ENCODE assay signal across 8 cellular contexts in the genomic region with DNA sequence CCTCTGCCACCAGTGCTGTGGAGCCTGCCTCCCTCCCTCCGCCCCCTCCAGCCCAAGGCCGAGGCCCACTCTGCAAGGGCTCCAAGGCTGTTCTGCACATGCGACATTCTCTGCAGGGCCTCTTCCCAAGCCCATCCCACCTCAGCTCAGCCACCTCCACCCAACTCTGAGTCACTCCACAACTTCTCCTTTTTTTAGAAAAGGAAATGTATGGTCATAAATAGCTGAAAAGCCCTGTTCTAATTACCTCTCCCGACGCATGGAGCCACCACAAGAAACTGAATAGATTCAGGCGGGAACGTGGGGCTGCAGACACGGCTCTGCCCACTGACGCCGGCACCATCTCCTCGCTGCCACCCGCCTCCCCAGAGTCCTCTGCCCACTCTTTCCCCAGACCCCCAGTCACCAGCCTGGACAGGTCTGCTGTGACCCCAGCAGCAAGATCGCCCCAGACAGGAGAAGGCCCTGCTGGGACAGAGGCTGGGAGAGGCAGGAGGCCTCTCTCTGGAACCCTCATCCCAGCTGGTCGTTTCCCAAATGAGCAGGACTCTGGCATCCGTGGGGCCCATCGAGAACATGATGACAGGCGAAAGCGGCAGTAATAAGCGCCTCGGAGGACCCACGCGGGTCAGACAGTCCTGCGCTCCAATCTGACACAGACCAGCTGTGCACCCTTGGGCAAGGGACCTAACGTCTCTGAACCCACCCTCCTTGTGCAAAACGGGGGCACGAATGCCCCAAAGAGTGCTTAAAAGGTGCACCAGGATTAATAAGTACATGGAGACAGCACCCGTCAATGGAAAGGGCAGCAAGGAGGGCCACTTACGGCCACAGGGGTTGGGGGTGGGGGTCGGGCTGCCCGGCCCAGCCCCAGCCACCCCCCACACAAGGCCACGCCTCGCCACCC.
A peak's percentile ranks its signal among the peaks of the same experiment; 100 is the strongest.
DNase-seq lines count a peak whose midpoint lies in the region; ATAC-seq and TF ChIP-seq lines count a peak whose summit lies in the region.

No MANE protein-coding gene starts in this region.

- H3K27me3 ChIP-seq in gastroesophageal sphincter, result no peaks in the 10 kb centered on the region

- TF ChIP-seq CTCF in gastroesophageal sphincter (IDR thresholded peaks at IDR 0.05), result no peak

- no peak for TF ChIP-seq EP300 in gastroesophageal sphincter (IDR thresholded peaks at IDR 0.05)

- intact Hi-C loops in posterior vena cava (cut with DNase I), result no loop called here

- WGBS in gastroesophageal sphincter (ENCODE audit: low coverage in 1 of 2), 2 donors, result 36 to 44% methylated on average over 5 to 10 of the region's 32 CpGs

- TF ChIP-seq POLR2A in gastroesophageal sphincter (IDR thresholded peaks at IDR 0.05), result no peak

- H3K4me1 ChIP-seq in gastroesophageal sphincter, result peaks cover 0 to 25% (median 12%) of the 10 kb centered on the region in 3 donors

- peak; percentile 8 for ATAC-seq in GM21619 (IDR thresholded peaks at IDR 0.05; ENCODE audit: unreplicated experiment)
- peak; percentile 89 for ATAC-seq in SK-N-SH treated with all-trans-retinoic acid at 6 μM for 48 hours
- peak; percentile 60 for ATAC-seq in gastroesophageal sphincter

- peaks cover 0 to 4% of the 10 kb centered on the region in 2 donors for H3K36me3 ChIP-seq in gastroesophageal sphincter

- peaks cover 0 to 2% (median 0%) of the 10 kb centered on the region in 3 donors for H3K9me3 ChIP-seq in gastroesophageal sphincter

- H3K27ac ChIP-seq in gastroesophageal sphincter, result peak overlapping the region in 3 of 4 donors; percentile 71 to 80 (median 76)

- peak overlapping the region in 1 of 2 donors; percentile 32 for H3K4me3 ChIP-seq in gastroesophageal sphincter

- peak; percentile 86 for DNase-seq in posterior vena cava (ENCODE audit: low spot score)
- no peak for DNase-seq in NK-92 (lab: John Stamatoyannopoulos, UW; ENCODE audit: unreplicated experiment)
- DNase-seq in medulla oblongata (ENCODE audit: extremely low spot score), result no peak
- no peak for DNase-seq in NCI-H2171 (lab: John Stamatoyannopoulos, UW)
- DNase-seq in stimulated activated naive CD4-positive, alpha-beta T cell treated with Interleukin-2 at 50 U/mL for 16 hours (lab: John Stamatoyannopoulos, UW), result no peak

TF ChIP-seq in SK-N-SH treated with all-trans-retinoic acid at 6 μM for 48 hours, 23 proteins besides CTCF, POLR2A, EP300 and RAD21:
- TF ChIP-seq, protein P1, sequence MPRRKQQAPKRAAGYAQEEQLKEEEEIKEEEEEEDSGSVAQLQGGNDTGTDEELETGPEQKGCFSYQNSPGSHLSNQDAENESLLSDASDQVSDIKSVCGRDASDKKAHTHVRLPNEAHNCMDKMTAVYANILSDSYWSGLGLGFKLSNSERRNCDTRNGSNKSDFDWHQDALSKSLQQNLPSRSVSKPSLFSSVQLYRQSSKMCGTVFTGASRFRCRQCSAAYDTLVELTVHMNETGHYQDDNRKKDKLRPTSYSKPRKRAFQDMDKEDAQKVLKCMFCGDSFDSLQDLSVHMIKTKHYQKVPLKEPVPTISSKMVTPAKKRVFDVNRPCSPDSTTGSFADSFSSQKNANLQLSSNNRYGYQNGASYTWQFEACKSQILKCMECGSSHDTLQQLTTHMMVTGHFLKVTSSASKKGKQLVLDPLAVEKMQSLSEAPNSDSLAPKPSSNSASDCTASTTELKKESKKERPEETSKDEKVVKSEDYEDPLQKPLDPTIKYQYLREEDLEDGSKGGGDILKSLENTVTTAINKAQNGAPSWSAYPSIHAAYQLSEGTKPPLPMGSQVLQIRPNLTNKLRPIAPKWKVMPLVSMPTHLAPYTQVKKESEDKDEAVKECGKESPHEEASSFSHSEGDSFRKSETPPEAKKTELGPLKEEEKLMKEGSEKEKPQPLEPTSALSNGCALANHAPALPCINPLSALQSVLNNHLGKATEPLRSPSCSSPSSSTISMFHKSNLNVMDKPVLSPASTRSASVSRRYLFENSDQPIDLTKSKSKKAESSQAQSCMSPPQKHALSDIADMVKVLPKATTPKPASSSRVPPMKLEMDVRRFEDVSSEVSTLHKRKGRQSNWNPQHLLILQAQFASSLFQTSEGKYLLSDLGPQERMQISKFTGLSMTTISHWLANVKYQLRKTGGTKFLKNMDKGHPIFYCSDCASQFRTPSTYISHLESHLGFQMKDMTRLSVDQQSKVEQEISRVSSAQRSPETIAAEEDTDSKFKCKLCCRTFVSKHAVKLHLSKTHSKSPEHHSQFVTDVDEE (CRISPR knock-in tag; IDR thresholded peaks at IDR 0.05), result no peak
- TF ChIP-seq GLIS3 (CRISPR knock-in tag; IDR thresholded peaks at IDR 0.05) (no peak), TOX (CRISPR knock-in tag; IDR thresholded peaks at IDR 0.05; ENCODE audit: borderline replicate concordance) (no peak), ISL1 (CRISPR knock-in tag; IDR thresholded peaks at IDR 0.05) (no peak), TCF4 (CRISPR knock-in tag; IDR thresholded peaks at IDR 0.05; ENCODE audit: borderline replicate concordance) (no peak), PATZ1 (CRISPR knock-in tag; IDR thresholded peaks at IDR 0.05; ENCODE audit: borderline replicate concordance) (no peak)

Comparison
In these comparisons a context has a peak if more than half of its experiments do, and no peak if none do; other contexts are left out.
1. ATAC-seq: peak in every context shown above with its lines; median percentile 89 in SK-N-SH treated with all-trans-retinoic acid at 6 μM for 48 hours; 60 in gastroesophageal sphincter; 8 in GM21619.